ENCODE assay signal across 29 cellular contexts in the genomic region with DNA sequence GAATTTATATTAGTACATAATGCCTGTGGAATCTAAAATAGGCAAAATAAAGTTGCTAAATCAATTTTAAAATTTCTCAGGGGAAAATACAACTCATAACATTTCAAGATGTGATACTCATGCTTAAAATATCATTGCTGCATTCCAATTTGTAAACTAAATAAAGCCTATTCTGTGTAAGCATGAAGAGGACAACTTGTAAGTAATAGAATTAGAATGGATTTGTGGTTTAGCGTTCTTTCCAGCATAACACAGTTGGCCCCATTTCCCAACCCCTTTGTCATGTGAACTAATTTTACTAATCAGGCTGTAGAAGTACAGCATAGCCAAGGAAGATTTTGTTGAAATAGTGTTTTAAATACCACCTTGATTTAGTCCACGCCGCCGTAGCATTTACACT.
A peak's percentile ranks its signal among the peaks of the same experiment; 100 is the strongest.
DNase-seq lines count a peak whose midpoint lies in the region; ATAC-seq and TF ChIP-seq lines count a peak whose summit lies in the region.
"Had no signal": no experiment of that assay in that cellular context is flagged by ENCODE, and none has a peak within 500 bp of the region (broad histone marks: within the 10 kb centered on the region; RNA-seq: fewer than 3 reads in every experiment).

No MANE protein-coding gene starts in this region.

- DNase-seq in AG09309 (ENCODE audit: low read depth) (peak; percentile 7), HS-27A (ENCODE audit: low read depth) (peak; percentile 27), astrocyte of the hippocampus (ENCODE audit: low read depth, low spot score) (peak; percentile 5), iris pigment epithelial cell (ENCODE audit: low read depth) (peak; percentile 8), Right ventricle myocardium superior (no peak)
- DNase-seq in stimulated activated naive CD4-positive, alpha-beta T cell treated with Interleukin-2 at 50 U/mL for 16 hours (lab: John Stamatoyannopoulos, UW), result no peak
- no peak for DNase-seq in CD8-positive, alpha-beta T cell
- DNase-seq: activated CD4-positive, alpha-beta T cell treated with anti-CD3 and anti-CD28 coated beads, Interleukin-2, amount 50 U/mL, for 1 hour; activated naive CD4-positive, alpha-beta T cell treated with anti-CD3 and anti-CD28 coated beads, Interleukin-2, amount 10 ng/mL, durations not matched to agents 7 days and 5 days; aorta; Caco-2; DMS79; gastrocnemius medialis; hypothalamus; IMR-90; left ventricle myocardium inferior; midbrain; NCI-H1105 treated with DMSO at 0.1 percent for 48 hours; NCI-H2029; NCI-H748 treated with DMSO at 0.1 percent for 48 hours; nephron progenitor cell; posterior cingulate gyrus; sigmoid colon; stimulated activated CD8-positive, alpha-beta memory T cell treated with anti-CD3 and anti-CD28 coated beads, Interleukin-4, amount 100 ng/mL, for 48 hours had no signal

- no peaks in the 10 kb centered on the region for H3K9me3 ChIP-seq in CD8-positive, alpha-beta T cell (ENCODE audit: low read length)
- H3K9me3 ChIP-seq: BLaER1, Caco-2, gastrocnemius medialis, left ventricle myocardium inferior, sigmoid colon had no signal

- H3K36me3 Mint-ChIP-seq in CD8-positive, alpha-beta T cell, result no peaks in the 10 kb centered on the region
- H3K36me3 Mint-ChIP-seq: activated naive CD4-positive, alpha-beta T cell treated with anti-CD3 and anti-CD28 coated beads, Interleukin-2, amount 10 ng/mL, durations not matched to agents 7 days and 5 days; type B pancreatic cell had no signal

- no peaks in the 10 kb centered on the region for H3K27me3 ChIP-seq in CD8-positive, alpha-beta T cell (ENCODE audit: insufficient read depth, low read length)
- H3K27me3 ChIP-seq: BLaER1, gastrocnemius medialis, sigmoid colon had no signal

- CTCF ChIA-PET in CD8-positive, alpha-beta T cell (lab: Charles Lee), result no interaction called here

- no peaks in the 10 kb centered on the region for H3K36me3 ChIP-seq in CD8-positive, alpha-beta T cell (ENCODE audit: insufficient read depth, low read length)
- H3K36me3 ChIP-seq: BLaER1, gastrocnemius medialis, left ventricle myocardium inferior, sigmoid colon had no signal

- no peaks in the 10 kb centered on the region for H3K27me3 Mint-ChIP-seq in CD8-positive, alpha-beta T cell (ENCODE audit: low read depth)
- H3K27me3 Mint-ChIP-seq: activated naive CD4-positive, alpha-beta T cell treated with anti-CD3 and anti-CD28 coated beads, Interleukin-2, amount 10 ng/mL, durations not matched to agents 7 days and 5 days; type B pancreatic cell had no signal

- no peak overlapping the region for H3K4me3 ChIP-seq in AG09309 (ENCODE audit: control insufficient read depth, low read depth, low read length)
- no peak overlapping the region for H3K4me3 ChIP-seq in CD8-positive, alpha-beta T cell (ENCODE audit: low read depth, low read length)
- H3K4me3 ChIP-seq: BLaER1, gastrocnemius medialis, left ventricle myocardium inferior, sigmoid colon had no signal

- TF ChIP-seq CTCF in AG09309 (IDR thresholded peaks at IDR 0.05; ENCODE audit: control insufficient read depth, insufficient read depth, low read depth, low read length, missing control alignments), result no peak
- TF ChIP-seq CTCF in CD8-positive, alpha-beta T cell (IDR thresholded peaks at IDR 0.05), result no peak

- H3K27ac ChIP-seq in CD8-positive, alpha-beta T cell (ENCODE audit: low read depth, low read length), result no peak overlapping the region
- H3K27ac ChIP-seq: BLaER1, gastrocnemius medialis, left ventricle myocardium inferior, sigmoid colon had no signal

- H3K9me3 Mint-ChIP-seq in CD8-positive, alpha-beta T cell, result peaks cover 14% of the 10 kb centered on the region
- H3K9me3 Mint-ChIP-seq: nephron progenitor cell, type B pancreatic cell had no signal

- intact Hi-C loops in Right ventricle myocardium superior (cut with DNase I), result no loop called here
- intact Hi-C loops in CD8-positive, alpha-beta T cell (cut with DNase I, micrococcal nuclease), result no loop called here

- POLR2A ChIA-PET in CD8-positive, alpha-beta T cell (lab: Charles Lee), result no interaction called here

- H3K4me1 Mint-ChIP-seq in CD8-positive, alpha-beta T cell (ENCODE audit: low read depth), result no peaks in the 10 kb centered on the region
- H3K4me1 Mint-ChIP-seq: activated naive CD4-positive, alpha-beta T cell treated with anti-CD3 and anti-CD28 coated beads, Interleukin-2, amount 10 ng/mL, durations not matched to agents 7 days and 5 days; nephron progenitor cell had no signal

- no peak for ATAC-seq in HG03175 (IDR thresholded peaks at IDR 0.05; ENCODE audit: unreplicated experiment)
- ATAC-seq in Right ventricle myocardium superior (ENCODE audit: poor library complexity), result no peak
- ATAC-seq in CD8-positive, alpha-beta T cell, result no peak
- ATAC-seq: gastrocnemius medialis, HCT116 had no signal

- H3K4me1 ChIP-seq in CD8-positive, alpha-beta T cell (ENCODE audit: insufficient read depth, low read length), result no peaks in the 10 kb centered on the region
- H3K4me1 ChIP-seq: BLaER1, Caco-2, gastrocnemius medialis, left ventricle myocardium inferior, sigmoid colon had no signal

- H3K4me3 Mint-ChIP-seq in CD8-positive, alpha-beta T cell, result no peak overlapping the region
- H3K4me3 Mint-ChIP-seq: activated naive CD4-positive, alpha-beta T cell treated with anti-CD3 and anti-CD28 coated beads, Interleukin-2, amount 10 ng/mL, durations not matched to agents 7 days and 5 days; activated T-helper 1 cell treated with anti-CD3 and anti-CD28 coated beads, Interleukin-12 subunit alpha, Interleukin-12 subunit beta, Interleukin-2, Interleukin-4 antibody, amounts not matched to agents 30 ng/mL and 10 ng/mL and 1 ng/mL, durations not matched to agents 14 hours and 24 hours and 36 hours; nephron progenitor cell; type B pancreatic cell had no signal

- no peak overlapping the region for H3K27ac Mint-ChIP-seq in CD8-positive, alpha-beta T cell
- H3K27ac Mint-ChIP-seq: activated naive CD4-positive, alpha-beta T cell treated with anti-CD3 and anti-CD28 coated beads, Interleukin-2, amount 10 ng/mL, durations not matched to agents 7 days and 5 days; activated T-helper 1 cell treated with anti-CD3 and anti-CD28 coated beads, Interleukin-12 subunit alpha, Interleukin-12 subunit beta, Interleukin-2, Interleukin-4 antibody, amounts not matched to agents 30 ng/mL and 10 ng/mL and 1 ng/mL, durations not matched to agents 14 hours and 24 hours and 36 hours; nephron progenitor cell; type B pancreatic cell had no signal

Comparison
In these comparisons a context has a peak if more than half of its experiments do, and no peak if none do; other contexts are left out.
1. DNase-seq: peak in AG09309 (single experiment), HS-27A (single experiment), astrocyte of the hippocampus (single experiment) and iris pigment epithelial cell (single experiment); none in Right ventricle myocardium superior (single experiment), stimulated activated naive CD4-positive, alpha-beta T cell treated with Interleukin-2 at 50 U/mL for 16 hours (single experiment) and CD8-positive, alpha-beta T cell (0 of 7).